In genomic region chr19:7199613-7200533, GRCh38 we compare ENCODE assay signal across 1 cellular context.
TF ChIP-seq lines count a peak whose summit lies in the region.

No MANE protein-coding gene starts in this region.

TF ChIP-seq in HepG2, 621 proteins besides CTCF, POLR2A, EP300 and RAD21 (continued from another document and continues in another):
- TF ChIP-seq, protein P1, sequence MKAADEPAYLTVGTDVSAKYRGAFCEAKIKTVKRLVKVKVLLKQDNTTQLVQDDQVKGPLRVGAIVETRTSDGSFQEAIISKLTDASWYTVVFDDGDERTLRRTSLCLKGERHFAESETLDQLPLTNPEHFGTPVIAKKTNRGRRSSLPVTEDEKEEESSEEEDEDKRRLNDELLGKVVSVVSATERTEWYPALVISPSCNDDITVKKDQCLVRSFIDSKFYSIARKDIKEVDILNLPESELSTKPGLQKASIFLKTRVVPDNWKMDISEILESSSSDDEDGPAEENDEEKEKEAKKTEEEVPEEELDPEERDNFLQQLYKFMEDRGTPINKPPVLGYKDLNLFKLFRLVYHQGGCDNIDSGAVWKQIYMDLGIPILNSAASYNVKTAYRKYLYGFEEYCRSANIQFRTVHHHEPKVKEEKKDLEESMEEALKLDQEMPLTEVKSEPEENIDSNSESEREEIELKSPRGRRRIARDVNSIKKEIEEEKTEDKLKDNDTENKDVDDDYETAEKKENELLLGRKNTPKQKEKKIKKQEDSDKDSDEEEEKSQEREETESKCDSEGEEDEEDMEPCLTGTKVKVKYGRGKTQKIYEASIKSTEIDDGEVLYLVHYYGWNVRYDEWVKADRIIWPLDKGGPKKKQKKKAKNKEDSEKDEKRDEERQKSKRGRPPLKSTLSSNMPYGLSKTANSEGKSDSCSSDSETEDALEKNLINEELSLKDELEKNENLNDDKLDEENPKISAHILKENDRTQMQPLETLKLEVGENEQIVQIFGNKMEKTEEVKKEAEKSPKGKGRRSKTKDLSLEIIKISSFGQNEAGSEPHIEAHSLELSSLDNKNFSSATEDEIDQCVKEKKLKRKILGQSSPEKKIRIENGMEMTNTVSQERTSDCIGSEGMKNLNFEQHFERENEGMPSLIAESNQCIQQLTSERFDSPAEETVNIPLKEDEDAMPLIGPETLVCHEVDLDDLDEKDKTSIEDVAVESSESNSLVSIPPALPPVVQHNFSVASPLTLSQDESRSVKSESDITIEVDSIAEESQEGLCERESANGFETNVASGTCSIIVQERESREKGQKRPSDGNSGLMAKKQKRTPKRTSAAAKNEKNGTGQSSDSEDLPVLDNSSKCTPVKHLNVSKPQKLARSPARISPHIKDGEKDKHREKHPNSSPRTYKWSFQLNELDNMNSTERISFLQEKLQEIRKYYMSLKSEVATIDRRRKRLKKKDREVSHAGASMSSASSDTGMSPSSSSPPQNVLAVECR (CRISPR knock-in tag; IDR thresholded peaks at IDR 0.05; ENCODE audit: borderline replicate concordance) = peak; percentile 34; the same call in 1 of the 2 replicates
- TF ChIP-seq AKAP8 (CRISPR knock-in tag; IDR thresholded peaks at IDR 0.05) = no peak
- peak; percentile 36; the same call in 1 of the 2 replicates for TF ChIP-seq DPF2 (CRISPR knock-in tag; IDR thresholded peaks at IDR 0.05; ENCODE audit: borderline replicate concordance, low read depth)
- 0 out of 2 replicates have a peak, but pooled peaks have one; percentile 32 for TF ChIP-seq PITX1 (CRISPR knock-in tag; IDR thresholded peaks at IDR 0.05)
- TF ChIP-seq ZFP36L1 (CRISPR knock-in tag; IDR thresholded peaks at IDR 0.05) = peak; percentile 56; the same call in 1 of the 2 replicates
- TF ChIP-seq REXO4 (CRISPR knock-in tag; IDR thresholded peaks at IDR 0.05; ENCODE audit: borderline replicate concordance) = 0 out of 2 replicates have a peak, but pooled peaks have one; percentile 21
- peak; percentile 72; the same call in 1 of the 2 replicates for TF ChIP-seq RXRB (CRISPR knock-in tag; IDR thresholded peaks at IDR 0.05; ENCODE audit: borderline replicate concordance)
- peak; percentile 43; the same call in 1 of the 2 replicates for TF ChIP-seq YEATS2 (CRISPR knock-in tag; IDR thresholded peaks at IDR 0.05; ENCODE audit: borderline replicate concordance)
- no peak for TF ChIP-seq REL (CRISPR knock-in tag; conservative IDR thresholded peaks at IDR 0.05)
- peak; percentile 51; the same call in 1 of the 2 replicates for TF ChIP-seq MLX (CRISPR knock-in tag; IDR thresholded peaks at IDR 0.05)
- TF ChIP-seq, protein P2, sequence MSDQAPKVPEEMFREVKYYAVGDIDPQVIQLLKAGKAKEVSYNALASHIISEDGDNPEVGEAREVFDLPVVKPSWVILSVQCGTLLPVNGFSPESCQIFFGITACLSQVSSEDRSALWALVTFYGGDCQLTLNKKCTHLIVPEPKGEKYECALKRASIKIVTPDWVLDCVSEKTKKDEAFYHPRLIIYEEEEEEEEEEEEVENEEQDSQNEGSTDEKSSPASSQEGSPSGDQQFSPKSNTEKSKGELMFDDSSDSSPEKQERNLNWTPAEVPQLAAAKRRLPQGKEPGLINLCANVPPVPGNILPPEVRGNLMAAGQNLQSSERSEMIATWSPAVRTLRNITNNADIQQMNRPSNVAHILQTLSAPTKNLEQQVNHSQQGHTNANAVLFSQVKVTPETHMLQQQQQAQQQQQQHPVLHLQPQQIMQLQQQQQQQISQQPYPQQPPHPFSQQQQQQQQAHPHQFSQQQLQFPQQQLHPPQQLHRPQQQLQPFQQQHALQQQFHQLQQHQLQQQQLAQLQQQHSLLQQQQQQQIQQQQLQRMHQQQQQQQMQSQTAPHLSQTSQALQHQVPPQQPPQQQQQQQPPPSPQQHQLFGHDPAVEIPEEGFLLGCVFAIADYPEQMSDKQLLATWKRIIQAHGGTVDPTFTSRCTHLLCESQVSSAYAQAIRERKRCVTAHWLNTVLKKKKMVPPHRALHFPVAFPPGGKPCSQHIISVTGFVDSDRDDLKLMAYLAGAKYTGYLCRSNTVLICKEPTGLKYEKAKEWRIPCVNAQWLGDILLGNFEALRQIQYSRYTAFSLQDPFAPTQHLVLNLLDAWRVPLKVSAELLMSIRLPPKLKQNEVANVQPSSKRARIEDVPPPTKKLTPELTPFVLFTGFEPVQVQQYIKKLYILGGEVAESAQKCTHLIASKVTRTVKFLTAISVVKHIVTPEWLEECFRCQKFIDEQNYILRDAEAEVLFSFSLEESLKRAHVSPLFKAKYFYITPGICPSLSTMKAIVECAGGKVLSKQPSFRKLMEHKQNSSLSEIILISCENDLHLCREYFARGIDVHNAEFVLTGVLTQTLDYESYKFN (CRISPR knock-in tag; conservative IDR thresholded peaks at IDR 0.05) = peak; percentile 89
- no peak for TF ChIP-seq KDM4B (CRISPR knock-in tag; IDR thresholded peaks at IDR 0.05)
- TF ChIP-seq ZSCAN30 (CRISPR knock-in tag; IDR thresholded peaks at IDR 0.05) = 0 out of 2 replicates have a peak, but pooled peaks have one; percentile 43
- TF ChIP-seq, protein P3, sequence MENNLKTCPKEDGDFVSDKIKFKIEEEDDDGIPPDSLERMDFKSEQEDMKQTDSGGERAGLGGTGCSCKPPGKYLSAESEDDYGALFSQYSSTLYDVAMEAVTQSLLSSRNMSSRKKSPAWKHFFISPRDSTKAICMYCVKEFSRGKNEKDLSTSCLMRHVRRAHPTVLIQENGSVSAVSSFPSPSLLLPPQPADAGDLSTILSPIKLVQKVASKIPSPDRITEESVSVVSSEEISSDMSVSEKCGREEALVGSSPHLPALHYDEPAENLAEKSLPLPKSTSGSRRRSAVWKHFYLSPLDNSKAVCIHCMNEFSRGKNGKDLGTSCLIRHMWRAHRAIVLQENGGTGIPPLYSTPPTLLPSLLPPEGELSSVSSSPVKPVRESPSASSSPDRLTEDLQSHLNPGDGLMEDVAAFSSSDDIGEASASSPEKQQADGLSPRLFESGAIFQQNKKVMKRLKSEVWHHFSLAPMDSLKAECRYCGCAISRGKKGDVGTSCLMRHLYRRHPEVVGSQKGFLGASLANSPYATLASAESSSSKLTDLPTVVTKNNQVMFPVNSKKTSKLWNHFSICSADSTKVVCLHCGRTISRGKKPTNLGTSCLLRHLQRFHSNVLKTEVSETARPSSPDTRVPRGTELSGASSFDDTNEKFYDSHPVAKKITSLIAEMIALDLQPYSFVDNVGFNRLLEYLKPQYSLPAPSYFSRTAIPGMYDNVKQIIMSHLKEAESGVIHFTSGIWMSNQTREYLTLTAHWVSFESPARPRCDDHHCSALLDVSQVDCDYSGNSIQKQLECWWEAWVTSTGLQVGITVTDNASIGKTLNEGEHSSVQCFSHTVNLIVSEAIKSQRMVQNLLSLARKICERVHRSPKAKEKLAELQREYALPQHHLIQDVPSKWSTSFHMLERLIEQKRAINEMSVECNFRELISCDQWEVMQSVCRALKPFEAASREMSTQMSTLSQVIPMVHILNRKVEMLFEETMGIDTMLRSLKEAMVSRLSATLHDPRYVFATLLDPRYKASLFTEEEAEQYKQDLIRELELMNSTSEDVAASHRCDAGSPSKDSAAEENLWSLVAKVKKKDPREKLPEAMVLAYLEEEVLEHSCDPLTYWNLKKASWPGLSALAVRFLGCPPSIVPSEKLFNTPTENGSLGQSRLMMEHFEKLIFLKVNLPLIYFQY (CRISPR knock-in tag; IDR thresholded peaks at IDR 0.05; ENCODE audit: borderline replicate concordance) = no peak
- TF ChIP-seq MEF2D (CRISPR knock-in tag; IDR thresholded peaks at IDR 0.05) = no peak
- TF ChIP-seq RARG (CRISPR knock-in tag; IDR thresholded peaks at IDR 0.05; ENCODE audit: low read depth) = no peak
- TF ChIP-seq TBX2 (CRISPR knock-in tag; IDR thresholded peaks at IDR 0.05; ENCODE audit: borderline replicate concordance) = peak; percentile 89
- TF ChIP-seq SNRNP70 (IDR thresholded peaks at IDR 0.05; ENCODE audit: low read depth, low read length) = no peak
- peak; percentile 96 for TF ChIP-seq ZKSCAN1 (IDR thresholded peaks at IDR 0.05; ENCODE audit: low read length)
- peak; percentile 80; the same call in 1 of the 2 replicates for TF ChIP-seq HOMEZ (CRISPR knock-in tag; IDR thresholded peaks at IDR 0.05; ENCODE audit: low read depth)
- peak; percentile 50; the same call in 1 of the 2 replicates for TF ChIP-seq HDAC2 (CRISPR knock-in tag; IDR thresholded peaks at IDR 0.05)
- peak; percentile 53; the same call in 1 of the 2 replicates for TF ChIP-seq ZNF644 (CRISPR knock-in tag; IDR thresholded peaks at IDR 0.05; ENCODE audit: low read depth)
- TF ChIP-seq SMAD3 (CRISPR knock-in tag; IDR thresholded peaks at IDR 0.05) = 0 out of 2 replicates have a peak, but pooled peaks have one; percentile 34
- peak; percentile 79 for TF ChIP-seq TBX3 (IDR thresholded peaks at IDR 0.05; ENCODE audit: borderline replicate concordance)
- no peak for TF ChIP-seq TERF1 (CRISPR knock-in tag; IDR thresholded peaks at IDR 0.05)
- TF ChIP-seq, protein P4, sequence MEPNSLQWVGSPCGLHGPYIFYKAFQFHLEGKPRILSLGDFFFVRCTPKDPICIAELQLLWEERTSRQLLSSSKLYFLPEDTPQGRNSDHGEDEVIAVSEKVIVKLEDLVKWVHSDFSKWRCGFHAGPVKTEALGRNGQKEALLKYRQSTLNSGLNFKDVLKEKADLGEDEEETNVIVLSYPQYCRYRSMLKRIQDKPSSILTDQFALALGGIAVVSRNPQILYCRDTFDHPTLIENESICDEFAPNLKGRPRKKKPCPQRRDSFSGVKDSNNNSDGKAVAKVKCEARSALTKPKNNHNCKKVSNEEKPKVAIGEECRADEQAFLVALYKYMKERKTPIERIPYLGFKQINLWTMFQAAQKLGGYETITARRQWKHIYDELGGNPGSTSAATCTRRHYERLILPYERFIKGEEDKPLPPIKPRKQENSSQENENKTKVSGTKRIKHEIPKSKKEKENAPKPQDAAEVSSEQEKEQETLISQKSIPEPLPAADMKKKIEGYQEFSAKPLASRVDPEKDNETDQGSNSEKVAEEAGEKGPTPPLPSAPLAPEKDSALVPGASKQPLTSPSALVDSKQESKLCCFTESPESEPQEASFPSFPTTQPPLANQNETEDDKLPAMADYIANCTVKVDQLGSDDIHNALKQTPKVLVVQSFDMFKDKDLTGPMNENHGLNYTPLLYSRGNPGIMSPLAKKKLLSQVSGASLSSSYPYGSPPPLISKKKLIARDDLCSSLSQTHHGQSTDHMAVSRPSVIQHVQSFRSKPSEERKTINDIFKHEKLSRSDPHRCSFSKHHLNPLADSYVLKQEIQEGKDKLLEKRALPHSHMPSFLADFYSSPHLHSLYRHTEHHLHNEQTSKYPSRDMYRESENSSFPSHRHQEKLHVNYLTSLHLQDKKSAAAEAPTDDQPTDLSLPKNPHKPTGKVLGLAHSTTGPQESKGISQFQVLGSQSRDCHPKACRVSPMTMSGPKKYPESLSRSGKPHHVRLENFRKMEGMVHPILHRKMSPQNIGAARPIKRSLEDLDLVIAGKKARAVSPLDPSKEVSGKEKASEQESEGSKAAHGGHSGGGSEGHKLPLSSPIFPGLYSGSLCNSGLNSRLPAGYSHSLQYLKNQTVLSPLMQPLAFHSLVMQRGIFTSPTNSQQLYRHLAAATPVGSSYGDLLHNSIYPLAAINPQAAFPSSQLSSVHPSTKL (CRISPR knock-in tag; IDR thresholded peaks at IDR 0.05) = peak; percentile 62
- no peak for TF ChIP-seq ZMAT3 (CRISPR knock-in tag; conservative IDR thresholded peaks at IDR 0.05)
- TF ChIP-seq NCOA2 (CRISPR knock-in tag; IDR thresholded peaks at IDR 0.05) = 0 out of 2 replicates have a peak, but pooled peaks have one; percentile 26
- TF ChIP-seq ZNF839 (CRISPR knock-in tag; IDR thresholded peaks at IDR 0.05; ENCODE audit: borderline replicate concordance) = no peak
- no peak; the same call in 1 of the 2 replicates for TF ChIP-seq ZNF292 (CRISPR knock-in tag; IDR thresholded peaks at IDR 0.05; ENCODE audit: borderline replicate concordance, low read depth)
- no peak for TF ChIP-seq ARNT (IDR thresholded peaks at IDR 0.05)
- no peak for TF ChIP-seq SIX4 (CRISPR knock-in tag; IDR thresholded peaks at IDR 0.05)
- TF ChIP-seq SRSF9 (IDR thresholded peaks at IDR 0.05; ENCODE audit: borderline replicate concordance, insufficient read depth, low read depth, low read length, poor library complexity, severe bottlenecking) = no peak
- TF ChIP-seq ADNP (CRISPR knock-in tag; IDR thresholded peaks at IDR 0.05) = no peak
- no peak for TF ChIP-seq ZNF703 (CRISPR knock-in tag; IDR thresholded peaks at IDR 0.05; ENCODE audit: borderline replicate concordance)
- TF ChIP-seq ETV5 (CRISPR knock-in tag; IDR thresholded peaks at IDR 0.05; ENCODE audit: borderline replicate concordance) = peak; percentile 42; the same call in 1 of the 2 replicates
- no peak for TF ChIP-seq ZBTB20 (CRISPR knock-in tag; IDR thresholded peaks at IDR 0.05; ENCODE audit: borderline replicate concordance, low read depth)
- no peak for TF ChIP-seq SOX13 (IDR thresholded peaks at IDR 0.05)
- peak in 1 of 2 experiments; percentile 85; a peak in 2 of 4 replicates for TF ChIP-seq SOX13 (CRISPR knock-in tag; conservative IDR thresholded peaks at IDR 0.05 in 1 of 2, IDR thresholded peaks at IDR 0.05 in 1 of 2)
- no peak for TF ChIP-seq RFX5 (IDR thresholded peaks at IDR 0.05; ENCODE audit: low read depth, low read length)
- TF ChIP-seq TEAD3 (CRISPR knock-in tag; optimal IDR thresholded peaks at IDR 0.05; ENCODE audit: borderline replicate concordance) = peak; percentile 68
